6 cellular contexts compared by ENCODE assay signal in genomic region chr17:21702940-21703640, GRCh38. TPM values are rescaled to one million over a fixed set of nuclear protein-coding genes. Genes with fewer than 3 reads are reported as not detected.
"Had no signal": no experiment of that assay in that cellular context is flagged by ENCODE, and none has a peak within 500 bp of the region (broad histone marks: within the 10 kb centered on the region; RNA-seq: fewer than 3 reads in every experiment).

No MANE protein-coding gene starts in this region.

RNA-seq across cellular contexts. Expression of gene KCNJ18, which starts 10.8 kb away (rescaled TPM):
- total RNA-seq: GM23248, H7, HepG2, HFFc6, HT1080 had no signal
- polyA plus RNA-seq: GM23248, HepG2, IgD-negative memory B cell had no signal
